Comparison of ENCODE assay signal across 17 cellular contexts in genomic region chr19:17255150-17255621, GRCh38. TPM values are rescaled to one million over a fixed set of nuclear protein-coding genes. Genes with fewer than 3 reads are reported as not detected.
A peak's percentile ranks its signal among the peaks of the same experiment; 100 is the strongest.
DNase-seq lines count a peak whose midpoint lies in the region; ATAC-seq and TF ChIP-seq lines count a peak whose summit lies in the region.
"Had no signal": no experiment of that assay in that cellular context is flagged by ENCODE, and none has a peak within 500 bp of the region (broad histone marks: within the 10 kb centered on the region; RNA-seq: fewer than 3 reads in every experiment).

No MANE protein-coding gene starts in this region.

- H3K9ac ChIP-seq in PC-3 (ENCODE audit: low read length), result no peak overlapping the region
- H3K9ac ChIP-seq: GM23248 had no signal

- H3F3A ChIP-seq in PC-3 (ENCODE audit: low read length, unreplicated experiment), result no peaks in the 10 kb centered on the region

- no TSS peak for BruUV-seq in PC-3 (replicated peaks; lab: Mats Ljungman, UMichigan)

- intact Hi-C loops in PC-3 (cut with micrococcal nuclease) (no loop called here), upper lobe of right lung (cut with DNase I) (no loop called here)

- POLR2A ChIA-PET in PC-3 (lab: Charles Lee; ENCODE audit: unreplicated experiment), result interaction anchor here (0.6 kb wide), 1 partner anchor 634 kb away, joined by 3 read pairs; no protein-coding TSS in a partner anchor

- no peaks in the 10 kb centered on the region for H3K27me3 ChIP-seq in PC-3 (ENCODE audit: low read length)
- H3K27me3 ChIP-seq in upper lobe of right lung, result no peaks in the 10 kb centered on the region
- H3K27me3 ChIP-seq: gastroesophageal sphincter had no signal

- H3K9me3 ChIP-seq in PC-3 (ENCODE audit: low read length) (0 out of 2 replicates have a peak, but pooled peaks cover 5% of the 10 kb centered on the region), upper lobe of right lung (no peaks in the 10 kb centered on the region)

- H3K27ac ChIP-seq in PC-3 (ENCODE audit: low read length) (no peak overlapping the region), upper lobe of right lung (peak overlapping the region; percentile 11)
- H3K27ac ChIP-seq: gastroesophageal sphincter, GM23248 had no signal

- CTCF ChIA-PET in PC-3 (lab: Charles Lee), result interaction anchor here (1.2 kb wide), 1 partner anchor 8 kb away, joined by 5 read pairs; no protein-coding TSS in a partner anchor

- H3K4me1 ChIP-seq in PC-3 (ENCODE audit: insufficient read depth, low read length), result no peaks in the 10 kb centered on the region
- no peaks in the 10 kb centered on the region for H3K4me1 ChIP-seq in upper lobe of right lung
- H3K4me1 ChIP-seq: gastroesophageal sphincter had no signal

- no peaks in the 10 kb centered on the region for H4K20me1 ChIP-seq in PC-3 (ENCODE audit: low read length)

- DNase-seq in SHP77 (lab: John Stamatoyannopoulos, UW) (peak; percentile 40 to 49), SHP77 treated with DMSO at 0.1 percent for 48 hours (lab: John Stamatoyannopoulos, UW) (no peak), PC-3 (peak; percentile 34), left kidney (ENCODE audit: low read depth, low spot score) (peak; percentile 64), upper lobe of right lung (peak; percentile 77), NCI-H2081 (lab: John Stamatoyannopoulos, UW) (no peak), ureter (ENCODE audit: low spot score) (no peak)
- DNase-seq in activated CD4-positive, alpha-beta T cell treated with anti-CD3 and anti-CD28 coated beads for 48 hours, result no peak
- DNase-seq: ACHN; activated CD4-positive, alpha-beta T cell treated with anti-CD3 and anti-CD28 coated beads for 36 hours; activated T-cell treated with anti-CD3 and anti-CD28 coated beads, Interleukin-2, amount 50 U/mL, for 1 hour; GM23248; KG1 had no signal

- no peaks in the 10 kb centered on the region for H3K9me2 ChIP-seq in PC-3 (replicated peaks; ENCODE audit: low read length)

- H3K4me2 ChIP-seq in PC-3 (ENCODE audit: low read length), result no peak overlapping the region

- no peak for TF ChIP-seq CTCF in PC-3 (conservative IDR thresholded peaks at IDR 0.05; ENCODE audit: low read depth, low read length)
- no peak for TF ChIP-seq CTCF in upper lobe of right lung (IDR thresholded peaks at IDR 0.05)

- H2AFZ ChIP-seq in PC-3 (ENCODE audit: low read length), result no peak overlapping the region
- H2AFZ ChIP-seq: GM23248 had no signal

- ATAC-seq in PC-3 (no peak), upper lobe of right lung (peak; percentile 90)
- ATAC-seq: activated CD4-positive, alpha-beta T cell treated with anti-CD3 and anti-CD28 coated beads for 36 hours; gastroesophageal sphincter had no signal

- H3K36me3 ChIP-seq in PC-3 (ENCODE audit: low read depth, low read length), result no peaks in the 10 kb centered on the region
- no peaks in the 10 kb centered on the region for H3K36me3 ChIP-seq in upper lobe of right lung

- H3K4me3 ChIP-seq in PC-3 (ENCODE audit: low read length), result no peak overlapping the region
- no peak overlapping the region for H3K4me3 ChIP-seq in upper lobe of right lung
- H3K4me3 ChIP-seq: gastroesophageal sphincter, GM23248 had no signal

- no peaks in the 10 kb centered on the region for H3K79me2 ChIP-seq in PC-3 (ENCODE audit: low read length)

RNA-seq across cellular contexts. Expression of gene USHBP1, which starts 9.4 kb away (rescaled TPM):
- total RNA-seq in PC-3 (2014; rRNA removed), result not detected in 2 replicates
- total RNA-seq in upper lobe of right lung, result 14.0 TPM
- total RNA-seq in ureter, result 7.2 TPM
- total RNA-seq: GM23248, NCI-H460, osteocyte, RPMI7951 had no signal

RNA-seq across cellular contexts. Expression of gene NR2F6, which starts 9.5 kb away (rescaled TPM):
- total RNA-seq in PC-3 (2014; rRNA removed), result 134 and 159 TPM in 2 replicates
- total RNA-seq in upper lobe of right lung, result 41.7 TPM
- 72.1 TPM for total RNA-seq in ureter

RNA-seq across cellular contexts. Expression of gene BABAM1, which starts 12.1 kb away (rescaled TPM):
- total RNA-seq in PC-3 (2014; rRNA removed) (196 and 214 TPM in 2 replicates), upper lobe of right lung (67.9 TPM), ureter (67.7 TPM)

RNA-seq across cellular contexts. Expression of gene ANKLE1, which starts 26.5 kb away (rescaled TPM):
- total RNA-seq in PC-3 (2014; rRNA removed) (2.2 and 3.1 TPM in 2 replicates), upper lobe of right lung (0.64 TPM), ureter (0.23 TPM)

RNA-seq across cellular contexts. Expression of gene OCEL1, which starts 29.2 kb away (rescaled TPM):
- total RNA-seq in PC-3 (2014; rRNA removed) (5.6 and 9.4 TPM in 2 replicates), upper lobe of right lung (31.6 TPM), ureter (21.9 TPM)

Comparison
In these comparisons a context has a peak if more than half of its experiments do, and no peak if none do; other contexts are left out.
1. DNase-seq: peak in SHP77 (2 of 2), PC-3 (single experiment), left kidney (single experiment) and upper lobe of right lung (single experiment); none in SHP77 treated with DMSO at 0.1 percent for 48 hours (single experiment), NCI-H2081 (0 of 2), ureter (single experiment) and activated CD4-positive, alpha-beta T cell treated with anti-CD3 and anti-CD28 coated beads for 48 hours (single experiment).